In genomic region chr17:2399572-2400473, GRCh38 we compare ENCODE assay signal across 8 cellular contexts. TPM values are rescaled to one million over a fixed set of nuclear protein-coding genes. Genes with fewer than 3 reads are reported as not detected.
A peak's percentile ranks its signal among the peaks of the same experiment; 100 is the strongest.
DNase-seq lines count a peak whose midpoint lies in the region; ATAC-seq and TF ChIP-seq lines count a peak whose summit lies in the region.

No MANE protein-coding gene starts in this region.

- peak; percentile 98 for DNase-seq in GM10266 (ENCODE audit: extremely low spot score)
- peak; percentile 92 for DNase-seq in HFFc6
- peak; percentile 76 for DNase-seq in NCI-H1092 (lab: John Stamatoyannopoulos, UW)
- peak; percentile 88 for DNase-seq in T follicular helper cell (ENCODE audit: low read depth)
- peak; percentile 96 to 98 (median 97) for DNase-seq in adrenal gland
- peak; percentile 94 to 95 for DNase-seq in heart right ventricle
- peak; percentile 88 to 99 (median 94) for DNase-seq in posterior cingulate gyrus
- DNase-seq in type B pancreatic cell (ENCODE audit: extremely low spot score, unreplicated experiment), result peak; percentile 97

- no peaks in the 10 kb centered on the region for H3K9me3 Mint-ChIP-seq in HFFc6
- no peaks in the 10 kb centered on the region for H3K9me3 Mint-ChIP-seq in type B pancreatic cell

- peak overlapping the region; percentile 97 to 99 (median 98) for H3K27ac ChIP-seq in adrenal gland
- peak overlapping the region; percentile 92 to 100 (median 98) for H3K27ac ChIP-seq in heart right ventricle

- H3K27me3 ChIP-seq in adrenal gland (no peaks in the 10 kb centered on the region), heart right ventricle (no peaks in the 10 kb centered on the region)

- no peaks in the 10 kb centered on the region for H3K36me3 ChIP-seq in adrenal gland (replicated peaks in 1 of 2)
- H3K36me3 ChIP-seq in heart right ventricle, result no peaks in the 10 kb centered on the region

- intact Hi-C loops in adrenal gland (cut with DNase I), result no loop called here
- intact Hi-C loops in heart right ventricle (cut with DNase I), result loop anchor here in 3 of 10 donors (10.0 kb wide), 4 partner anchors 225 to 345 kb away; partner anchors contain the start of gene HIC1 (in 1 of the 3)
- intact Hi-C loops in posterior cingulate gyrus (cut with DNase I), result loop anchor here (5.0 kb wide), 1 partner anchor 192 kb away; the partner anchor contains the start of gene PAFAH1B1

- TF ChIP-seq CTCF in GM10266 (IDR thresholded peaks at IDR 0.05; ENCODE audit: control insufficient read depth, insufficient read depth, low read depth, missing control alignments) (no peak), HFFc6 (IDR thresholded peaks at IDR 0.05) (no peak), adrenal gland (IDR thresholded peaks at IDR 0.05) (no peak), heart right ventricle (IDR thresholded peaks at IDR 0.05) (no peak), type B pancreatic cell (conservative IDR thresholded peaks at IDR 0.05) (no peak)

- peaks cover 10% of the 10 kb centered on the region for H3K27me3 Mint-ChIP-seq in HFFc6 (ENCODE audit: insufficient read depth)
- H3K27me3 Mint-ChIP-seq in type B pancreatic cell, result no peaks in the 10 kb centered on the region

- peak; percentile 64 to 83 (median 68) for ATAC-seq in heart right ventricle

- H3K4me1 ChIP-seq in adrenal gland (replicated peaks in 1 of 2) (peaks cover 45 to 68% of the 10 kb centered on the region in 2 donors), heart right ventricle (peaks cover 43 to 72% (median 68%) of the 10 kb centered on the region in 9 donors)

- TF ChIP-seq POLR2A in adrenal gland (IDR thresholded peaks at IDR 0.05), result peak; percentile 94 to 98

- 0 to 2% (median 1%) methylated on average over 30 to 82 of the region's 82 CpGs for WGBS in adrenal gland, 4 donors
- WGBS in heart right ventricle, 2 donors, result 0 to 1% methylated on average over 82 of the region's 82 CpGs

- H3K9me3 ChIP-seq in adrenal gland (replicated peaks in 1 of 3), result no peaks in the 10 kb centered on the region
- H3K9me3 ChIP-seq in heart right ventricle, result no peaks in the 10 kb centered on the region

- H3K27ac Mint-ChIP-seq in HFFc6, result peak overlapping the region; percentile 99
- peak overlapping the region; percentile 100 for H3K27ac Mint-ChIP-seq in type B pancreatic cell

- H3K4me1 Mint-ChIP-seq in HFFc6 (ENCODE audit: low read depth) (peaks cover 67% of the 10 kb centered on the region), type B pancreatic cell (ENCODE audit: unreplicated experiment) (peaks cover 39% of the 10 kb centered on the region)

- peak overlapping the region; percentile 72 to 95 (median 89) for H3K4me3 ChIP-seq in adrenal gland
- H3K4me3 ChIP-seq in heart right ventricle, result peak overlapping the region; percentile 71 to 99 (median 89)

- no peaks in the 10 kb centered on the region for H3K36me3 Mint-ChIP-seq in HFFc6 (ENCODE audit: low read depth)
- no peaks in the 10 kb centered on the region for H3K36me3 Mint-ChIP-seq in type B pancreatic cell

- H3K4me3 Mint-ChIP-seq in HFFc6, result peak overlapping the region; percentile 99
- peak overlapping the region; percentile 99 for H3K4me3 Mint-ChIP-seq in type B pancreatic cell

RNA-seq across cellular contexts. Expression of gene MNT, which starts 1.0 kb away (rescaled TPM):
- total RNA-seq in HFFc6 (2021; fragmentation: NEBNext Ultra II Directional; extraction: Animal tissue kit (Norgen Biotek cat#: 25700)), result 10 to 100 TPM; 19.4 to 25.4 (median 21.9) TPM
- total RNA-seq in adrenal gland, result 10 to 100 TPM in 7 of 8 donors, 1 to 10 TPM in 1; 9.4 to 43.9 (median 20.9) TPM
- 10 to 100 TPM in 1 of 3 donors, 1 to 10 TPM in 2; 4.9 to 30.6 (median 7.7) TPM for polyA plus RNA-seq in adrenal gland
- 10 to 100 TPM in 6 of 10 donors, 1 to 10 TPM in 4; 6.9 to 14.1 (median 11.0) TPM for total RNA-seq in heart right ventricle
- 10 to 100 TPM in 1 of 2 donors, 1 to 10 TPM in 1; 5.0 to 11.6 TPM for polyA plus RNA-seq in heart right ventricle
- 26.9 and 32.9 TPM in 2 replicates for total RNA-seq in type B pancreatic cell (ENCODE audit: low replicate concordance)

Comparison
In these comparisons a context has a peak if more than half of its experiments do, and no peak if none do; other contexts are left out.
1. Peak in every context shown above with its lines: DNase-seq, ATAC-seq, H3K4me3 ChIP-seq and H3K27ac ChIP-seq.